ENCODE assay signal across 22 cellular contexts in genomic region chr18:78822171-78822570, GRCh38.
DNase-seq lines count a peak whose midpoint lies in the region; FAIRE-seq and TF ChIP-seq lines count a peak whose summit lies in the region.
"Had no signal": no experiment of that assay in that cellular context is flagged by ENCODE, and none has a peak within 500 bp of the region (broad histone marks: within the 10 kb centered on the region; RNA-seq: fewer than 3 reads in every experiment).

No MANE protein-coding gene starts in this region.

- H2BK5ac ChIP-seq in H1 (ENCODE audit: low read depth, low read length) (no peak overlapping the region), neuronal stem cell (ENCODE audit: low read length) (no peak overlapping the region)

- H2AFZ ChIP-seq in H1 (ENCODE audit: low read length) = peak overlapping the region; percentile 22; the same call in 1 of the 2 replicates
- H2AFZ ChIP-seq in neuronal stem cell (ENCODE audit: low read length) = no peak overlapping the region

- H3K56ac ChIP-seq in H1 (replicated peaks; ENCODE audit: insufficient read length, low read depth, low read length) = no peak overlapping the region

- peaks cover 2% of the 10 kb centered on the region for H3K27me3 Mint-ChIP-seq in chondrocyte (ENCODE audit: low read depth)
- H3K27me3 Mint-ChIP-seq: CD4-positive, CD25-positive, alpha-beta regulatory T cell; IgD-negative memory B cell had no signal

- no peak overlapping the region for H3K14ac ChIP-seq in H1 (ENCODE audit: insufficient read length)
- H3K14ac ChIP-seq in neuronal stem cell (ENCODE audit: low read length) = no peak overlapping the region

- H3K4ac ChIP-seq in H1 (replicated peaks; ENCODE audit: insufficient read length, low read depth, low read length) (no peak overlapping the region), neuronal stem cell (ENCODE audit: low read length) (no peak overlapping the region)

- no peak overlapping the region for H4K8ac ChIP-seq in H1 (ENCODE audit: extremely low read depth, insufficient read depth, low read length)
- no peak overlapping the region for H4K8ac ChIP-seq in neuronal stem cell (ENCODE audit: low read depth, low read length)

- H3K27ac ChIP-seq in H1 (ENCODE audit: low read depth, low read length) = no peak overlapping the region
- H3K27ac ChIP-seq in neuronal stem cell (replicated peaks; ENCODE audit: low read length) = no peak overlapping the region

- no peak overlapping the region for H2BK20ac ChIP-seq in H1 (ENCODE audit: low read length)

- CTCF ChIA-PET in H1 (lab: Charles Lee; ENCODE audit: partially characterized antibody) = no interaction called here

- H2BK120ac ChIP-seq in H1 (replicated peaks; ENCODE audit: low read depth, low read length) (no peak overlapping the region), neuronal stem cell (ENCODE audit: low read depth, low read length) (no peak overlapping the region)

- H3K4me1 ChIP-seq in H1 (replicated peaks in 1 of 4; ENCODE audit: control insufficient read depth in 3 of 4, insufficient read depth in 4 of 4, low read length in 3 of 4) (peaks cover 0 to 2% (median 0%) of the 10 kb centered on the region in 4 experiments; a peak in 1 of 7 replicates), neuronal stem cell (ENCODE audit: control insufficient read depth in 2 of 2, insufficient read depth in 1 of 2, low read depth in 1 of 2, low read length in 2 of 2) (peaks cover 0 to 15% of the 10 kb centered on the region in 2 donors)
- H3K4me1 ChIP-seq: BE2C had no signal

- no peak for TF ChIP-seq EP300 in H1 (IDR thresholded peaks at IDR 0.05; ENCODE audit: borderline replicate concordance in 1 of 2, low read depth in 2 of 2, low read length in 2 of 2)

- H3K4me1 Mint-ChIP-seq in chondrocyte (ENCODE audit: low read depth) = no peaks in the 10 kb centered on the region
- H3K4me1 Mint-ChIP-seq: CD4-positive, CD25-positive, alpha-beta regulatory T cell; CD8-positive, alpha-beta memory T cell; IgD-negative memory B cell had no signal

- no peak overlapping the region for H3K4me3 Mint-ChIP-seq in chondrocyte (ENCODE audit: unreplicated experiment)
- H3K4me3 Mint-ChIP-seq: CD4-positive, CD25-positive, alpha-beta regulatory T cell; CD8-positive, alpha-beta memory T cell; HFFc6; IgD-negative memory B cell had no signal

- H3K23me2 ChIP-seq in H1 (ENCODE audit: low read depth, low read length) = no peaks in the 10 kb centered on the region

- no peak overlapping the region for H3K9ac ChIP-seq in H1 (replicated peaks in 1 of 4; ENCODE audit: extremely low read depth in 1 of 4, low read depth in 3 of 4, low read length in 3 of 4)
- no peak overlapping the region for H3K9ac ChIP-seq in neuronal stem cell (ENCODE audit: low read depth, low read length, poor library complexity)

- no peak for TF ChIP-seq POLR2A in H1 (IDR thresholded peaks at IDR 0.05; ENCODE audit: control extremely low read depth in 1 of 2, low read depth in 2 of 2, low read length in 2 of 2)

- DNase-seq in chondrocyte (ENCODE audit: low spot score) (peak; percentile 44), H1 (ENCODE audit: low read depth in 1 of 2, low spot score in 2 of 2) (no peak), neuronal stem cell (ENCODE audit: low spot score) (no peak), activated gamma-delta T cell (lab: John Stamatoyannopoulos, UW) (no peak), putamen (ENCODE audit: low spot score) (no peak)
- no peak for DNase-seq in central memory CD4-positive, alpha-beta T cell
- DNase-seq: ACHN; BE2C; C1 segment of cervical spinal cord; CD4-positive, CD25-positive, alpha-beta regulatory T cell; CD8-positive, alpha-beta memory T cell; COR-L47; DMS 273 treated with DMSO at 0.1 percent for 48 hours; DMS53; DND-41; EL; HFFc6 had no signal

- H3K23ac ChIP-seq in H1 (ENCODE audit: insufficient read length) (no peak overlapping the region), neuronal stem cell (ENCODE audit: low read depth, low read length, poor library complexity) (peak overlapping the region; percentile 44)

- no peak for FAIRE-seq in H1 (lab: Jason Lieb, UNC)
- FAIRE-seq: A204.1, GM12878, H54, HTR-8/SVneo had no signal

- H3K4me2 ChIP-seq in H1 (ENCODE audit: insufficient read depth in 1 of 2, low read depth in 2 of 2, low read length in 2 of 2) (no peak overlapping the region), neuronal stem cell (ENCODE audit: insufficient read depth, low read length, poor library complexity, severe bottlenecking) (no peak overlapping the region)

- H3K9me3 ChIP-seq in H1 (ENCODE audit: insufficient read depth in 2 of 2, low read depth in 1 of 2, low read length in 1 of 2) = no peaks in the 10 kb centered on the region
- H3K9me3 ChIP-seq in neuronal stem cell (replicated peaks in 1 of 2; ENCODE audit: control insufficient read depth in 2 of 2, insufficient read depth in 1 of 2, low read depth in 1 of 2, low read length in 2 of 2) = no peaks in the 10 kb centered on the region
- H3K9me3 ChIP-seq: BE2C had no signal

- H3K27ac Mint-ChIP-seq in chondrocyte (ENCODE audit: unreplicated experiment) = no peak overlapping the region
- H3K27ac Mint-ChIP-seq: CD4-positive, CD25-positive, alpha-beta regulatory T cell; CD8-positive, alpha-beta memory T cell; HFFc6; IgD-negative memory B cell had no signal

- no peaks in the 10 kb centered on the region for H4K20me1 ChIP-seq in H1 (replicated peaks in 1 of 2; ENCODE audit: control insufficient read depth in 1 of 2, insufficient read depth in 2 of 2, low read length in 2 of 2)

- POLR2A ChIA-PET in H1 (lab: Charles Lee; ENCODE audit: partially characterized antibody) = no interaction called here

- H2BK15ac ChIP-seq in H1 (ENCODE audit: low read length) = no peak overlapping the region
- H2BK15ac ChIP-seq in neuronal stem cell (ENCODE audit: low read length) = no peak overlapping the region

- no peak overlapping the region for H3K4me3 ChIP-seq in H1 (ENCODE audit: extremely low read depth in 1 of 4, insufficient read depth in 2 of 4, low read depth in 3 of 4, low read length in 4 of 4)
- H3K4me3 ChIP-seq in neuronal stem cell (ENCODE audit: low read length in 2 of 2) = no peak overlapping the region
- H3K4me3 ChIP-seq: GM12878 had no signal

- no peak for TF ChIP-seq CTCF in chondrocyte (IDR thresholded peaks at IDR 0.05)
- no peak for TF ChIP-seq CTCF in H1 (IDR thresholded peaks at IDR 0.05; ENCODE audit: control extremely low read depth in 1 of 3, insufficient read depth in 1 of 3, low read depth in 1 of 3, low read length in 3 of 3)

- WGBS in H1 (ENCODE audit: extremely low coverage in 1 of 2, insufficient coverage in 1 of 2, insufficient read length in 1 of 2, insufficient replicate concordance in 2 of 2, low coverage in 1 of 2, low lambda C conversion rate in 2 of 2, missing lambda C conversion rate in 1 of 2), 2 experiments = 86% methylated on average over 16 of the region's 16 CpGs; no CpG with 5 or more reads in 1 of the 2 experiments
- no CpG with 5 or more reads among the region's 16 CpGs for WGBS in neuronal stem cell (ENCODE audit: extremely low coverage in 2 of 2, insufficient read length in 2 of 2, insufficient replicate concordance in 1 of 2), 2 donors

- no peaks in the 10 kb centered on the region for H3K27me3 ChIP-seq in H1 (replicated peaks in 1 of 4; ENCODE audit: control insufficient read depth in 3 of 4, extremely low read depth in 1 of 4, insufficient read depth in 3 of 4, low read length in 3 of 4)
- peaks cover 0 to 13% (median 0%) of the 10 kb centered on the region in 3 experiments for H3K27me3 ChIP-seq in neuronal stem cell (ENCODE audit: control insufficient read depth in 3 of 3, insufficient read depth in 3 of 3, low read depth in 1 of 3, low read length in 3 of 3)

- H3K79me1 ChIP-seq in H1 (ENCODE audit: low read depth, low read length) = no peaks in the 10 kb centered on the region
- no peaks in the 10 kb centered on the region for H3K79me1 ChIP-seq in neuronal stem cell (ENCODE audit: low read depth, low read length)

- H3K18ac ChIP-seq in H1 (ENCODE audit: extremely low read depth, low read length) (no peak overlapping the region), neuronal stem cell (ENCODE audit: low read length) (peak overlapping the region; percentile 87)

- H2BK12ac ChIP-seq in H1 (ENCODE audit: low read depth, low read length) = no peak overlapping the region
- H2BK12ac ChIP-seq in neuronal stem cell (ENCODE audit: low read length) = no peak overlapping the region

- peaks cover 4% of the 10 kb centered on the region for H3K9me3 Mint-ChIP-seq in chondrocyte (ENCODE audit: low read depth)
- H3K9me3 Mint-ChIP-seq: IgD-negative memory B cell had no signal

- no peak overlapping the region for H4K91ac ChIP-seq in H1 (replicated peaks; ENCODE audit: insufficient read length, low read length)
- no peak overlapping the region for H4K91ac ChIP-seq in neuronal stem cell (ENCODE audit: low read depth, low read length, poor library complexity)

- no peaks in the 10 kb centered on the region for H3K79me2 ChIP-seq in H1 (ENCODE audit: control insufficient read depth in 1 of 2, insufficient read depth in 2 of 2, low read length in 2 of 2)

- H3K36me3 Mint-ChIP-seq in chondrocyte (ENCODE audit: low read depth) = no peaks in the 10 kb centered on the region
- H3K36me3 Mint-ChIP-seq: CD4-positive, CD25-positive, alpha-beta regulatory T cell; CD8-positive, alpha-beta memory T cell; IgD-negative memory B cell had no signal

- TF ChIP-seq RAD21 in H1 (IDR thresholded peaks at IDR 0.05 in 1 of 2, conservative IDR thresholded peaks at IDR 0.05 in 1 of 2; ENCODE audit: low read depth in 2 of 2, low read length in 2 of 2) = no peak

- H4K5ac ChIP-seq in H1 (ENCODE audit: insufficient read length, low read depth, low read length) = no peak overlapping the region

- no peaks in the 10 kb centered on the region for H3K36me3 ChIP-seq in H1 (ENCODE audit: control insufficient read depth in 2 of 4, insufficient read depth in 4 of 4, low read length in 3 of 4)
- no peaks in the 10 kb centered on the region for H3K36me3 ChIP-seq in neuronal stem cell (replicated peaks in 1 of 2; ENCODE audit: control insufficient read depth in 2 of 2, insufficient read depth in 2 of 2, low read length in 2 of 2)
- H3K36me3 ChIP-seq: BE2C had no signal

- no peak overlapping the region for H2AK5ac ChIP-seq in H1 (ENCODE audit: low read depth, low read length)
- no peak overlapping the region for H2AK5ac ChIP-seq in neuronal stem cell (ENCODE audit: low read depth, low read length)

TF ChIP-seq in H1, 55 proteins besides CTCF, POLR2A, EP300 and RAD21:
- TF ChIP-seq USF2 (IDR thresholded peaks at IDR 0.05; ENCODE audit: low read length) (no peak), CTBP2 (IDR thresholded peaks at IDR 0.05; ENCODE audit: borderline replicate concordance, insufficient read depth, insufficient read length, low read length) (no peak), RBBP5 (IDR thresholded peaks at IDR 0.05; ENCODE audit: borderline replicate concordance, low read depth, low read length) (no peak), CHD2 (IDR thresholded peaks at IDR 0.05; ENCODE audit: low read length) (no peak)
